18 cellular contexts compared by ENCODE assay signal in the genomic region with DNA sequence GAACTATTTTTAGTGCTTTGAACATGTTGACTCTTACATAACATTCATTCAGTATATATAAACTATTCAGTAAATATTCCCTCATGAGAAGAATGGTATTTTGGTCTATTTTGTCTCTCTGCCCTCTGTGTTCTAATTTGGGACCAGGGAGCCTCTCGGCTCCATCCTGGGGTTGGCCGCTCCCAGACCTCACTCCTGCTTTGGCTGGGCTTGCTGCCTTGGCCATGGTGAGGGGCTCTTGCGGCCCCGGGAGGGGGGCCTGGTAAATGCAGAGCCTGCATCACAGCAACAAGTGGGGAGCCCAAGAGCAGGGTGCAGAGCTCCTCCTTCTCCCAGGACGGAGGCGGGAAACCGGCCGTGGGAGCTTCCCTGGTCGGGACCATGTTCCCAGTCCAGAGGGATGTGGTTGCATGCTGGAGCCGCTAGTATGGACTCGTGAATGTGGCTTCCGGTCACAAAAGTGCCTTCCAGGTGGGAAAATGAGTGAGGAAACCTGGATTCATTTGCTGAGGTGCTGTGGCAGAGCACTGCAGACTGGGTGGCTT.
DNase-seq lines count a peak whose midpoint lies in the region; ATAC-seq and TF ChIP-seq lines count a peak whose summit lies in the region.
"Had no signal": no experiment of that assay in that cellular context is flagged by ENCODE, and none has a peak within 500 bp of the region (broad histone marks: within the 10 kb centered on the region; RNA-seq: fewer than 3 reads in every experiment).

No MANE protein-coding gene starts in this region.

- ATAC-seq in left cardiac atrium: peak; percentile 7 to 30
- peak; percentile 51 for ATAC-seq in aorta (ENCODE audit: low FRiP score)
- no peak for ATAC-seq in GM21423 (IDR thresholded peaks at IDR 0.05; ENCODE audit: unreplicated experiment)
- no peak for ATAC-seq in HG03439 (IDR thresholded peaks at IDR 0.05; ENCODE audit: unreplicated experiment)
- ATAC-seq: HCT116 had no signal

- 5 to 19% methylated on average over 11 to 12 of the region's 12 CpGs for WGBS in aorta, 2 donors

- H3K4me1 ChIP-seq in ascending aorta (peaks cover 14 to 71% of the 10 kb centered on the region in 2 donors), osteoblast (ENCODE audit: insufficient read depth, low read length) (peaks cover 25% of the 10 kb centered on the region), aorta (ENCODE audit: control insufficient read depth in 1 of 2, insufficient read depth in 2 of 2, low read length in 2 of 2) (peaks cover 4 to 7% of the 10 kb centered on the region in 2 donors)
- H3K4me1 ChIP-seq: uterus had no signal

- H3K36me3 ChIP-seq in ascending aorta: no peaks in the 10 kb centered on the region
- no peaks in the 10 kb centered on the region for H3K36me3 ChIP-seq in osteoblast (ENCODE audit: insufficient read depth, low read length)
- no peaks in the 10 kb centered on the region for H3K36me3 ChIP-seq in aorta (ENCODE audit: control insufficient read depth in 1 of 2, insufficient read depth in 2 of 2, low read length in 1 of 2)
- H3K36me3 ChIP-seq: brain microvascular endothelial cell, uterus had no signal

- H3K9me3 ChIP-seq in ascending aorta (no peaks in the 10 kb centered on the region), osteoblast (ENCODE audit: low read depth, low read length) (no peaks in the 10 kb centered on the region), aorta (ENCODE audit: control insufficient read depth, low read length) (no peaks in the 10 kb centered on the region)
- H3K9me3 ChIP-seq: uterus had no signal

- H3K27me3 ChIP-seq in ascending aorta (no peaks in the 10 kb centered on the region), osteoblast (ENCODE audit: insufficient read depth, low read length) (no peaks in the 10 kb centered on the region), aorta (ENCODE audit: control insufficient read depth in 1 of 2, insufficient read depth in 2 of 2, low read length in 1 of 2) (no peaks in the 10 kb centered on the region)
- H3K27me3 ChIP-seq: brain microvascular endothelial cell, uterus had no signal

- H3K79me2 ChIP-seq in osteoblast (ENCODE audit: insufficient read depth, low read length): peaks cover 2% of the 10 kb centered on the region

- H3K27ac ChIP-seq in ascending aorta (peak overlapping the region; percentile 85 to 86), osteoblast (ENCODE audit: low read depth, low read length) (peak overlapping the region; percentile 86), aorta (ENCODE audit: low read depth in 1 of 2, low read length in 2 of 2) (peak overlapping the region; percentile 14 to 91)
- H3K27ac ChIP-seq: brain microvascular endothelial cell had no signal

- H2AFZ ChIP-seq in osteoblast (ENCODE audit: low read length): no peak overlapping the region

- intact Hi-C loops in ascending aorta (cut with DNase I) (loop anchor here (5.0 kb wide), 2 partner anchors 35 to 85 kb away; no protein-coding TSS in a partner anchor), left cardiac atrium (cut with DNase I) (no loop called here), aorta (cut with DNase I) (loop anchor here in 1 of 2 donors (5.0 kb wide), 1 partner anchor 80 kb away; no protein-coding TSS in a partner anchor)

- no peak for TF ChIP-seq CTCF in ascending aorta (IDR thresholded peaks at IDR 0.05)
- no peak for TF ChIP-seq CTCF in osteoblast (IDR thresholded peaks at IDR 0.05; ENCODE audit: extremely low read depth, low read depth, low read length)

- H4K20me1 ChIP-seq in osteoblast (ENCODE audit: insufficient read depth, low read length): peaks cover 3% of the 10 kb centered on the region

- DNase-seq in ascending aorta (ENCODE audit: low spot score in 2 of 2): peak in 1 of 2 donors; percentile 61
- no peak for DNase-seq in left cardiac atrium
- DNase-seq in osteoblast (ENCODE audit: insufficient read length, low spot score, missing footprints): no peak
- no peak for DNase-seq in aorta
- DNase-seq in NCI-H2196 treated with DMSO at 0.1 percent for 48 hours (lab: John Stamatoyannopoulos, UW; ENCODE audit: unreplicated experiment): no peak
- DNase-seq: activated CD4-positive, alpha-beta T cell treated with anti-CD3 and anti-CD28 coated beads, Interleukin-2, amount 50 U/mL, for 48 hours; activated CD4-positive, CD25-positive, alpha-beta regulatory T cell; activated effector memory CD4-positive, alpha-beta T cell treated with Interleukin-2 at 50 U/mL for 16 hours; brain microvascular endothelial cell; DMS79 treated with DMSO at 0.1 percent for 48 hours; immature natural killer cell; NCI-H1048; NCI-H187; stimulated activated CD8-positive, alpha-beta memory T cell treated with anti-CD3 and anti-CD28 coated beads, Interleukin-4, amount 100 ng/mL, for 48 hours; uterus had no signal

- no peak overlapping the region for H3K4me2 ChIP-seq in osteoblast (ENCODE audit: insufficient read depth, low read length)

- peak overlapping the region in 1 of 2 donors; percentile 47 for H3K4me3 ChIP-seq in ascending aorta
- no peak overlapping the region for H3K4me3 ChIP-seq in osteoblast (ENCODE audit: insufficient read depth, low read length)
- no peak overlapping the region for H3K4me3 ChIP-seq in aorta (ENCODE audit: low read length in 2 of 2)
- H3K4me3 ChIP-seq: uterus had no signal

Comparison
In these comparisons a context has a peak if more than half of its experiments do, and no peak if none do; other contexts are left out.
1. ATAC-seq: peak in left cardiac atrium (2 of 2) and aorta (single experiment); none in GM21423 (single experiment) and HG03439 (single experiment).
2. Peak in every context shown above with its lines, with median percentiles within 50 percentile points of each other: H3K27ac ChIP-seq.